Comparison of ENCODE assay signal across 9 cellular contexts in genomic region chr5:67493676-67494075, GRCh38.
DNase-seq lines count a peak whose midpoint lies in the region; ATAC-seq, FAIRE-seq and TF ChIP-seq lines count a peak whose summit lies in the region.
"Had no signal": no experiment of that assay in that cellular context is flagged by ENCODE, and none has a peak within 500 bp of the region (broad histone marks: within the 10 kb centered on the region; RNA-seq: fewer than 3 reads in every experiment).

No MANE protein-coding gene starts in this region.

- no peaks in the 10 kb centered on the region for H3K4me1 Mint-ChIP-seq in Caco-2 (ENCODE audit: low read depth, unreplicated experiment)
- no peaks in the 10 kb centered on the region for H3K4me1 Mint-ChIP-seq in activated CD8-positive, alpha-beta T cell treated with anti-CD3 and anti-CD28 coated beads for 36 hours (ENCODE audit: low read depth)
- H3K4me1 Mint-ChIP-seq: activated naive CD8-positive, alpha-beta T cell treated with anti-CD3 and anti-CD28 coated beads, Interleukin-2, amount 10 ng/mL, durations not matched to agents 7 days and 5 days had no signal

- H3K4me3 ChIP-seq in Caco-2 (ENCODE audit: low read depth, low read length) (no peak overlapping the region), testis (no peak overlapping the region)

- H3K9me3 ChIP-seq in Caco-2 (no peaks in the 10 kb centered on the region), testis (no peaks in the 10 kb centered on the region)

- CTCF ChIA-PET in Caco-2 (lab: Charles Lee): interaction anchor here (0.5 to 1.1 kb wide), 2 partner anchors 29 to 753 kb away, joined by 3 to 5 read pairs; no protein-coding TSS in a partner anchor
- CTCF ChIA-PET in activated CD8-positive, alpha-beta T cell treated with anti-CD3 and anti-CD28 coated beads for 36 hours (lab: Charles Lee): interaction anchor here (0.9 to 1.5 kb wide), 3 partner anchors 9 to 775 kb away, joined by 3 to 4 read pairs (median 3); no protein-coding TSS in a partner anchor

- intact Hi-C loops in Caco-2 (cut with micrococcal nuclease; ENCODE audit: unreplicated experiment) (loop anchor here (1.0 to 10.0 kb wide), 5 partner anchors 131 to 759 kb away; no protein-coding TSS in a partner anchor), testis (cut with DNase I; ENCODE audit: low total_unique reads) (no loop called here)
- intact Hi-C loops in activated CD8-positive, alpha-beta T cell treated with anti-CD3 and anti-CD28 coated beads for 36 hours (cut with micrococcal nuclease): no loop called here

- H3K27me3 Mint-ChIP-seq in Caco-2 (ENCODE audit: insufficient read depth, unreplicated experiment): no peaks in the 10 kb centered on the region
- no peaks in the 10 kb centered on the region for H3K27me3 Mint-ChIP-seq in activated CD8-positive, alpha-beta T cell treated with anti-CD3 and anti-CD28 coated beads for 36 hours

- ATAC-seq in activated CD8-positive, alpha-beta T cell treated with anti-CD3 and anti-CD28 coated beads for 36 hours: no peak
- no peak for ATAC-seq in HG02642 (IDR thresholded peaks at IDR 0.05; ENCODE audit: poor library complexity, unreplicated experiment)
- ATAC-seq in GM19467 (IDR thresholded peaks at IDR 0.05; ENCODE audit: unreplicated experiment): no peak

- TF ChIP-seq CTCF in Caco-2 (IDR thresholded peaks at IDR 0.05; ENCODE audit: insufficient read depth in 1 of 2, low read depth in 1 of 2, low read length in 1 of 2, severe bottlenecking in 1 of 2, unreplicated experiment in 1 of 2) (peak; percentile 23 to 62), testis (IDR thresholded peaks at IDR 0.05) (peak; percentile 15 to 40 (median 30))
- TF ChIP-seq CTCF in activated CD8-positive, alpha-beta T cell treated with anti-CD3 and anti-CD28 coated beads for 36 hours (IDR thresholded peaks at IDR 0.05): no peak

- DNase-seq in Caco-2 (peak; percentile 62 to 64), M059J (ENCODE audit: low read depth) (peak; percentile 27), hypothalamus (lab: John Stamatoyannopoulos, UW) (peak in 40 of 51 donors; percentile 8 to 80 (median 42)), testis (peak; percentile 80), H54 (ENCODE audit: insufficient read length, low spot score) (no peak)
- DNase-seq in activated CD8-positive, alpha-beta T cell treated with anti-CD3 and anti-CD28 coated beads for 36 hours: peak; percentile 9
- DNase-seq: activated naive CD8-positive, alpha-beta T cell treated with anti-CD3 and anti-CD28 coated beads, Interleukin-2, amount 10 ng/mL, durations not matched to agents 7 days and 5 days had no signal

- H3K36me3 ChIP-seq in Caco-2 (ENCODE audit: control insufficient read depth, insufficient read depth, low read length) (no peaks in the 10 kb centered on the region), testis (ENCODE audit: low read depth, missing control alignments) (no peaks in the 10 kb centered on the region)

- H3K27ac Mint-ChIP-seq in Caco-2 (ENCODE audit: unreplicated experiment): peak overlapping the region; percentile 68
- no peak overlapping the region for H3K27ac Mint-ChIP-seq in activated CD8-positive, alpha-beta T cell treated with anti-CD3 and anti-CD28 coated beads for 36 hours
- H3K27ac Mint-ChIP-seq: activated naive CD8-positive, alpha-beta T cell treated with anti-CD3 and anti-CD28 coated beads, Interleukin-2, amount 10 ng/mL, durations not matched to agents 7 days and 5 days had no signal

- no peaks in the 10 kb centered on the region for H3K27me3 ChIP-seq in Caco-2 (replicated peaks; ENCODE audit: control insufficient read depth, insufficient read depth, low read length)
- H3K27me3 ChIP-seq in testis: no peaks in the 10 kb centered on the region

- TF ChIP-seq POLR2A in testis (IDR thresholded peaks at IDR 0.05) (no peak), H54 (IDR thresholded peaks at IDR 0.05; ENCODE audit: low read depth, low read length) (no peak)

- no peak for FAIRE-seq in H54 (lab: Jason Lieb, UNC)

- POLR2A ChIA-PET in Caco-2 (lab: Charles Lee): no interaction called here
- POLR2A ChIA-PET in activated CD8-positive, alpha-beta T cell treated with anti-CD3 and anti-CD28 coated beads for 36 hours (lab: Charles Lee): no interaction called here

- no peak overlapping the region for H3K4me3 Mint-ChIP-seq in Caco-2 (ENCODE audit: unreplicated experiment)
- H3K4me3 Mint-ChIP-seq in activated CD8-positive, alpha-beta T cell treated with anti-CD3 and anti-CD28 coated beads for 36 hours: no peak overlapping the region
- H3K4me3 Mint-ChIP-seq: activated naive CD8-positive, alpha-beta T cell treated with anti-CD3 and anti-CD28 coated beads, Interleukin-2, amount 10 ng/mL, durations not matched to agents 7 days and 5 days had no signal

- no peaks in the 10 kb centered on the region for H3K36me3 Mint-ChIP-seq in Caco-2 (ENCODE audit: insufficient read depth, unreplicated experiment)
- no peaks in the 10 kb centered on the region for H3K36me3 Mint-ChIP-seq in activated CD8-positive, alpha-beta T cell treated with anti-CD3 and anti-CD28 coated beads for 36 hours (ENCODE audit: low read depth)
- H3K36me3 Mint-ChIP-seq: activated naive CD8-positive, alpha-beta T cell treated with anti-CD3 and anti-CD28 coated beads, Interleukin-2, amount 10 ng/mL, durations not matched to agents 7 days and 5 days had no signal

- no peaks in the 10 kb centered on the region for H3K4me1 ChIP-seq in Caco-2
- H3K4me1 ChIP-seq in testis: peaks cover 9% of the 10 kb centered on the region

- no TSS peak for BruUV-seq in Caco-2 (replicated peaks; lab: Mats Ljungman, UMichigan)

- no peak overlapping the region for H3K27ac ChIP-seq in testis

- H3K9me3 Mint-ChIP-seq in Caco-2 (ENCODE audit: unreplicated experiment): no peaks in the 10 kb centered on the region
- H3K9me3 Mint-ChIP-seq in activated CD8-positive, alpha-beta T cell treated with anti-CD3 and anti-CD28 coated beads for 36 hours: no peaks in the 10 kb centered on the region

- 84 to 91% methylated on average over 2 of the region's 2 CpGs for WGBS in testis, 2 donors
